In the genomic region with DNA sequence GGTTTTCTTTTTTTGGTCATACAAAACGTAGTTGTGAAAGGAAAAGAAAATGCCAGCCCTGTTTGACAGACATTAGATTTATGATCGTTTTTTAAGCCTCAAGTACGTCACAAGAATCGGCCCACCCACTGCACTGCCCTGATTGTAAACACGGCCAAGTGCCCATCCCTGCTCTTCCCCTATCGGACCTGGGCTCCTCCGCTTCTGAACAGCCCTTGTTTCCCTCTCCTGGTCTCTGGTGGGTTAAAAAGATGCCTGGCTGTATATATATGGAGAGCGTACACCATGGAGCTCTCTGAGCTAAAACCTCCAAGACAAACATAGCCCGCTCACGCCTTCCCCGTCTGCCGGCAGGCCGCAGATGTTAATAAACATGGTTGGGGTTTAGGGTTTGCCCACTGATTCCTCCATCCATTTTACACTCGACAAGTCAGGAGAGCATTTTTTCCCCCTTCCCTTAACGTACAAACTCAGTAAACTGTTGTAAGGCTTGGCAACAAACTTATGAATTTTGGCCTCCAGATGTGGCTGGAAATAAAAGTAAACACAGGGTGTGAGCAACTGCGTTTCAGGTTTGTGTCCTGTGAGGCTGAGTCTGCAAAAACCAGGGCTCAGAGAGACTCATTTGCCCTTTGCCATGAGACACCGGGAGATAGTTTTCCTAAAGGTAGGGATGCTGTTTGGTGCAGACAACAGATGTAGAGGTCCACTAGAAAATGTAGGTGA, we compare ENCODE assay signal across 1 cellular context.
A peak's percentile ranks its signal among the peaks of the same experiment; 100 is the strongest.
TF ChIP-seq lines count a peak whose summit lies in the region.

No MANE protein-coding gene starts in this region.

TF ChIP-seq in HepG2, 621 proteins besides CTCF, POLR2A, EP300 and RAD21 (continued from another document and continues in another):
- TF ChIP-seq, protein P1, sequence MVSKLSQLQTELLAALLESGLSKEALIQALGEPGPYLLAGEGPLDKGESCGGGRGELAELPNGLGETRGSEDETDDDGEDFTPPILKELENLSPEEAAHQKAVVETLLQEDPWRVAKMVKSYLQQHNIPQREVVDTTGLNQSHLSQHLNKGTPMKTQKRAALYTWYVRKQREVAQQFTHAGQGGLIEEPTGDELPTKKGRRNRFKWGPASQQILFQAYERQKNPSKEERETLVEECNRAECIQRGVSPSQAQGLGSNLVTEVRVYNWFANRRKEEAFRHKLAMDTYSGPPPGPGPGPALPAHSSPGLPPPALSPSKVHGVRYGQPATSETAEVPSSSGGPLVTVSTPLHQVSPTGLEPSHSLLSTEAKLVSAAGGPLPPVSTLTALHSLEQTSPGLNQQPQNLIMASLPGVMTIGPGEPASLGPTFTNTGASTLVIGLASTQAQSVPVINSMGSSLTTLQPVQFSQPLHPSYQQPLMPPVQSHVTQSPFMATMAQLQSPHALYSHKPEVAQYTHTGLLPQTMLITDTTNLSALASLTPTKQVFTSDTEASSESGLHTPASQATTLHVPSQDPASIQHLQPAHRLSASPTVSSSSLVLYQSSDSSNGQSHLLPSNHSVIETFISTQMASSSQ (IDR thresholded peaks at IDR 0.05; ENCODE audit: low read depth), result no peak
- TF ChIP-seq, protein P1 (CRISPR knock-in tag; IDR thresholded peaks at IDR 0.05; ENCODE audit: borderline replicate concordance), result no peak
- TF ChIP-seq, protein P2, sequence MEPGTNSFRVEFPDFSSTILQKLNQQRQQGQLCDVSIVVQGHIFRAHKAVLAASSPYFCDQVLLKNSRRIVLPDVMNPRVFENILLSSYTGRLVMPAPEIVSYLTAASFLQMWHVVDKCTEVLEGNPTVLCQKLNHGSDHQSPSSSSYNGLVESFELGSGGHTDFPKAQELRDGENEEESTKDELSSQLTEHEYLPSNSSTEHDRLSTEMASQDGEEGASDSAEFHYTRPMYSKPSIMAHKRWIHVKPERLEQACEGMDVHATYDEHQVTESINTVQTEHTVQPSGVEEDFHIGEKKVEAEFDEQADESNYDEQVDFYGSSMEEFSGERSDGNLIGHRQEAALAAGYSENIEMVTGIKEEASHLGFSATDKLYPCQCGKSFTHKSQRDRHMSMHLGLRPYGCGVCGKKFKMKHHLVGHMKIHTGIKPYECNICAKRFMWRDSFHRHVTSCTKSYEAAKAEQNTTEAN (CRISPR knock-in tag; conservative IDR thresholded peaks at IDR 0.05), result 0 out of 2 replicates have a peak, but pooled peaks have one; percentile 7
- TF ChIP-seq HMG20B (CRISPR knock-in tag; conservative IDR thresholded peaks at IDR 0.05) (no peak), GTF3A (CRISPR knock-in tag; conservative IDR thresholded peaks at IDR 0.05) (peak; percentile 42; the same call in 1 of the 2 replicates), ZNF333 (CRISPR knock-in tag; IDR thresholded peaks at IDR 0.05; ENCODE audit: borderline replicate concordance) (no peak), ZNF234 (CRISPR knock-in tag; conservative IDR thresholded peaks at IDR 0.05) (no peak), FOXA1 (IDR thresholded peaks at IDR 0.05) (no peak), FOXA1 (CRISPR knock-in tag; IDR thresholded peaks at IDR 0.05) (0 out of 2 replicates have a peak, but pooled peaks have one; percentile 23), ZFP36L2 (CRISPR knock-in tag; IDR thresholded peaks at IDR 0.05) (no peak), ZSCAN21 (CRISPR knock-in tag; IDR thresholded peaks at IDR 0.05; ENCODE audit: borderline replicate concordance) (no peak), PRPF4 (IDR thresholded peaks at IDR 0.05; ENCODE audit: low read depth, low read length, poor library complexity, severe bottlenecking) (no peak), ZNF556 (CRISPR knock-in tag; IDR thresholded peaks at IDR 0.05; ENCODE audit: borderline replicate concordance) (no peak), HMG20A (CRISPR knock-in tag; IDR thresholded peaks at IDR 0.05; ENCODE audit: borderline replicate concordance) (no peak), ISX (CRISPR knock-in tag; conservative IDR thresholded peaks at IDR 0.05) (no peak), CHD4 (IDR thresholded peaks at IDR 0.05; ENCODE audit: borderline replicate concordance, low read length) (peak; percentile 46; the same call in 1 of the 2 replicates), IKZF4 (CRISPR knock-in tag; IDR thresholded peaks at IDR 0.05; ENCODE audit: borderline replicate concordance, low read depth, not compliant biosample characterization) (no peak), DMAP1 (CRISPR knock-in tag; IDR thresholded peaks at IDR 0.05) (no peak), ZNF264 (CRISPR knock-in tag; IDR thresholded peaks at IDR 0.05) (no peak), RFXANK (CRISPR knock-in tag; IDR thresholded peaks at IDR 0.05) (0 out of 2 replicates have a peak, but pooled peaks have one; percentile 49), ZNF317 (CRISPR knock-in tag; IDR thresholded peaks at IDR 0.05) (no peak), SNAPC2 (CRISPR knock-in tag; IDR thresholded peaks at IDR 0.05) (no peak; the same call in 1 of the 2 replicates), ZNF180 (CRISPR knock-in tag; IDR thresholded peaks at IDR 0.05; ENCODE audit: borderline replicate concordance, low read depth) (peak; percentile 67; the same call in 1 of the 2 replicates), ZNF777 (CRISPR knock-in tag; IDR thresholded peaks at IDR 0.05) (0 out of 2 replicates have a peak, but pooled peaks have one; percentile 29), SMAD3 (CRISPR knock-in tag; IDR thresholded peaks at IDR 0.05) (peak; percentile 59; the same call in 1 of the 2 replicates), ZNF615 (CRISPR knock-in tag; IDR thresholded peaks at IDR 0.05; ENCODE audit: borderline replicate concordance) (no peak; the same call in none of the 2 replicates), ZNF3 (CRISPR knock-in tag; IDR thresholded peaks at IDR 0.05) (no peak)
- TF ChIP-seq, protein P3, sequence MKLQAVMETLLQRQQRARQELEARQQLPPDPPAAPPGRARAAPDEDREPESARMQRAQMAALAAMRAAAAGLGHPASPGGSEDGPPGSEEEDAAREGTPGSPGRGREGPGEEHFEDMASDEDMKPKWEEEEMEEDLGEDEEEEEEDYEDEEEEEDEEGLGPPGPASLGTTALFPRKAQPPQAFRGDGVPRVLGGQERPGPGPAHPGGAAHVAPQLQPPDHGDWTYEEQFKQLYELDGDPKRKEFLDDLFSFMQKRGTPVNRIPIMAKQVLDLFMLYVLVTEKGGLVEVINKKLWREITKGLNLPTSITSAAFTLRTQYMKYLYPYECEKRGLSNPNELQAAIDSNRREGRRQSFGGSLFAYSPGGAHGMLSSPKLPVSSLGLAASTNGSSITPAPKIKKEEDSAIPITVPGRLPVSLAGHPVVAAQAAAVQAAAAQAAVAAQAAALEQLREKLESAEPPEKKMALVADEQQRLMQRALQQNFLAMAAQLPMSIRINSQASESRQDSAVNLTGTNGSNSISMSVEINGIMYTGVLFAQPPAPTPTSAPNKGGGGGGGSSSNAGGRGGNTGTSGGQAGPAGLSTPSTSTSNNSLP (IDR thresholded peaks at IDR 0.05; ENCODE audit: low read depth, low read length), result no peak
- TF ChIP-seq, protein P4, sequence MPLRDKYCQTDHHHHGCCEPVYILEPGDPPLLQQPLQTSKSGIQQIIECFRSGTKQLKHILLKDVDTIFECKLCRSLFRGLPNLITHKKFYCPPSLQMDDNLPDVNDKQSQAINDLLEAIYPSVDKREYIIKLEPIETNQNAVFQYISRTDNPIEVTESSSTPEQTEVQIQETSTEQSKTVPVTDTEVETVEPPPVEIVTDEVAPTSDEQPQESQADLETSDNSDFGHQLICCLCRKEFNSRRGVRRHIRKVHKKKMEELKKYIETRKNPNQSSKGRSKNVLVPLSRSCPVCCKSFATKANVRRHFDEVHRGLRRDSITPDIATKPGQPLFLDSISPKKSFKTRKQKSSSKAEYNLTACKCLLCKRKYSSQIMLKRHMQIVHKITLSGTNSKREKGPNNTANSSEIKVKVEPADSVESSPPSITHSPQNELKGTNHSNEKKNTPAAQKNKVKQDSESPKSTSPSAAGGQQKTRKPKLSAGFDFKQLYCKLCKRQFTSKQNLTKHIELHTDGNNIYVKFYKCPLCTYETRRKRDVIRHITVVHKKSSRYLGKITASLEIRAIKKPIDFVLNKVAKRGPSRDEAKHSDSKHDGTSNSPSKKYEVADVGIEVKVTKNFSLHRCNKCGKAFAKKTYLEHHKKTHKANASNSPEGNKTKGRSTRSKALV (CRISPR knock-in tag; IDR thresholded peaks at IDR 0.05), result no peak
- TF ChIP-seq, protein P5, sequence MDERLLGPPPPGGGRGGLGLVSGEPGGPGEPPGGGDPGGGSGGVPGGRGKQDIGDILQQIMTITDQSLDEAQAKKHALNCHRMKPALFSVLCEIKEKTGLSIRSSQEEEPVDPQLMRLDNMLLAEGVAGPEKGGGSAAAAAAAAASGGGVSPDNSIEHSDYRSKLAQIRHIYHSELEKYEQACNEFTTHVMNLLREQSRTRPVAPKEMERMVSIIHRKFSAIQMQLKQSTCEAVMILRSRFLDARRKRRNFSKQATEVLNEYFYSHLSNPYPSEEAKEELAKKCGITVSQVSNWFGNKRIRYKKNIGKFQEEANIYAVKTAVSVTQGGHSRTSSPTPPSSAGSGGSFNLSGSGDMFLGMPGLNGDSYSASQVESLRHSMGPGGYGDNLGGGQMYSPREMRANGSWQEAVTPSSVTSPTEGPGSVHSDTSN (CRISPR knock-in tag; IDR thresholded peaks at IDR 0.05), result no peak
- TF ChIP-seq, protein P6, sequence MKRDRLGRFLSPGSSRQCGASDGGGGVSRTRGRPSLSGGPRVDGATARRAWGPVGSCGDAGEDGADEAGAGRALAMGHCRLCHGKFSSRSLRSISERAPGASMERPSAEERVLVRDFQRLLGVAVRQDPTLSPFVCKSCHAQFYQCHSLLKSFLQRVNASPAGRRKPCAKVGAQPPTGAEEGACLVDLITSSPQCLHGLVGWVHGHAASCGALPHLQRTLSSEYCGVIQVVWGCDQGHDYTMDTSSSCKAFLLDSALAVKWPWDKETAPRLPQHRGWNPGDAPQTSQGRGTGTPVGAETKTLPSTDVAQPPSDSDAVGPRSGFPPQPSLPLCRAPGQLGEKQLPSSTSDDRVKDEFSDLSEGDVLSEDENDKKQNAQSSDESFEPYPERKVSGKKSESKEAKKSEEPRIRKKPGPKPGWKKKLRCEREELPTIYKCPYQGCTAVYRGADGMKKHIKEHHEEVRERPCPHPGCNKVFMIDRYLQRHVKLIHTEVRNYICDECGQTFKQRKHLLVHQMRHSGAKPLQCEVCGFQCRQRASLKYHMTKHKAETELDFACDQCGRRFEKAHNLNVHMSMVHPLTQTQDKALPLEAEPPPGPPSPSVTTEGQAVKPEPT (CRISPR knock-in tag; IDR thresholded peaks at IDR 0.05; ENCODE audit: low read depth), result no peak
- TF ChIP-seq, protein P7, sequence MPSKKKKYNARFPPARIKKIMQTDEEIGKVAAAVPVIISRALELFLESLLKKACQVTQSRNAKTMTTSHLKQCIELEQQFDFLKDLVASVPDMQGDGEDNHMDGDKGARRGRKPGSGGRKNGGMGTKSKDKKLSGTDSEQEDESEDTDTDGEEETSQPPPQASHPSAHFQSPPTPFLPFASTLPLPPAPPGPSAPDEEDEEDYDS (CRISPR knock-in tag; IDR thresholded peaks at IDR 0.05), result peak; percentile 23; the same call in 1 of the 2 replicates
- TF ChIP-seq, protein P8, sequence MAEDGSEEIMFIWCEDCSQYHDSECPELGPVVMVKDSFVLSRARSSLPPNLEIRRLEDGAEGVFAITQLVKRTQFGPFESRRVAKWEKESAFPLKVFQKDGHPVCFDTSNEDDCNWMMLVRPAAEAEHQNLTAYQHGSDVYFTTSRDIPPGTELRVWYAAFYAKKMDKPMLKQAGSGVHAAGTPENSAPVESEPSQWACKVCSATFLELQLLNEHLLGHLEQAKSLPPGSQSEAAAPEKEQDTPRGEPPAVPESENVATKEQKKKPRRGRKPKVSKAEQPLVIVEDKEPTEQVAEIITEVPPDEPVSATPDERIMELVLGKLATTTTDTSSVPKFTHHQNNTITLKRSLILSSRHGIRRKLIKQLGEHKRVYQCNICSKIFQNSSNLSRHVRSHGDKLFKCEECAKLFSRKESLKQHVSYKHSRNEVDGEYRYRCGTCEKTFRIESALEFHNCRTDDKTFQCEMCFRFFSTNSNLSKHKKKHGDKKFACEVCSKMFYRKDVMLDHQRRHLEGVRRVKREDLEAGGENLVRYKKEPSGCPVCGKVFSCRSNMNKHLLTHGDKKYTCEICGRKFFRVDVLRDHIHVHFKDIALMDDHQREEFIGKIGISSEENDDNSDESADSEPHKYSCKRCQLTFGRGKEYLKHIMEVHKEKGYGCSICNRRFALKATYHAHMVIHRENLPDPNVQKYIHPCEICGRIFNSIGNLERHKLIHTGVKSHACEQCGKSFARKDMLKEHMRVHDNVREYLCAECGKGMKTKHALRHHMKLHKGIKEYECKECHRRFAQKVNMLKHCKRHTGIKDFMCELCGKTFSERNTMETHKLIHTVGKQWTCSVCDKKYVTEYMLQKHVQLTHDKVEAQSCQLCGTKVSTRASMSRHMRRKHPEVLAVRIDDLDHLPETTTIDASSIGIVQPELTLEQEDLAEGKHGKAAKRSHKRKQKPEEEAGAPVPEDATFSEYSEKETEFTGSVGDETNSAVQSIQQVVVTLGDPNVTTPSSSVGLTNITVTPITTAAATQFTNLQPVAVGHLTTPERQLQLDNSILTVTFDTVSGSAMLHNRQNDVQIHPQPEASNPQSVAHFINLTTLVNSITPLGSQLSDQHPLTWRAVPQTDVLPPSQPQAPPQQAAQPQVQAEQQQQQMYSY (CRISPR knock-in tag; IDR thresholded peaks at IDR 0.05), result no peak
- TF ChIP-seq, protein P9, sequence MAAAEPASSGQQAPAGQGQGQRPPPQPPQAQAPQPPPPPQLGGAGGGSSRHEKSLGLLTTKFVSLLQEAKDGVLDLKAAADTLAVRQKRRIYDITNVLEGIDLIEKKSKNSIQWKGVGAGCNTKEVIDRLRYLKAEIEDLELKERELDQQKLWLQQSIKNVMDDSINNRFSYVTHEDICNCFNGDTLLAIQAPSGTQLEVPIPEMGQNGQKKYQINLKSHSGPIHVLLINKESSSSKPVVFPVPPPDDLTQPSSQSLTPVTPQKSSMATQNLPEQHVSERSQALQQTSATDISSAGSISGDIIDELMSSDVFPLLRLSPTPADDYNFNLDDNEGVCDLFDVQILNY (CRISPR knock-in tag; conservative IDR thresholded peaks at IDR 0.05), result no peak
- TF ChIP-seq, protein P10, sequence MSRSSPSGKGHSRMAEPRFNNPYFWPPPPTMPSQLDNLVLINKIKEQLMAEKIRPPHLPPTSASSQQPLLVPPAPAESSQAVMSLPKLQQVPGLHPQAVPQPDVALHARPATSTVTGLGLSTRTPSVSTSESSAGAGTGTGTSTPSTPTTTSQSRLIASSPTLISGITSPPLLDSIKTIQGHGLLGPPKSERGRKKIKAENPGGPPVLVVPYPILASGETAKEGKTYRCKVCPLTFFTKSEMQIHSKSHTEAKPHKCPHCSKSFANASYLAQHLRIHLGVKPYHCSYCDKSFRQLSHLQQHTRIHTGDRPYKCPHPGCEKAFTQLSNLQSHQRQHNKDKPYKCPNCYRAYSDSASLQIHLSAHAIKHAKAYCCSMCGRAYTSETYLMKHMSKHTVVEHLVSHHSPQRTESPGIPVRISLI (CRISPR knock-in tag; IDR thresholded peaks at IDR 0.05; ENCODE audit: borderline replicate concordance), result no peak
